27 cellular contexts compared by ENCODE assay signal in genomic region chr15:53160092-53160704, GRCh38.
A peak's percentile ranks its signal among the peaks of the same experiment; 100 is the strongest.
DNase-seq lines count a peak whose midpoint lies in the region; ATAC-seq, FAIRE-seq and TF ChIP-seq lines count a peak whose summit lies in the region.
"Had no signal": no experiment of that assay in that cellular context is flagged by ENCODE, and none has a peak within 500 bp of the region (broad histone marks: within the 10 kb centered on the region; RNA-seq: fewer than 3 reads in every experiment).

No MANE protein-coding gene starts in this region.

- H3K9me3 ChIP-seq in MG63 (no peaks in the 10 kb centered on the region), body of pancreas (no peaks in the 10 kb centered on the region), HepG2 (ENCODE audit: low read length) (no peaks in the 10 kb centered on the region)
- H3K9me3 ChIP-seq: A549, Caco-2, HAP-1 had no signal

- FAIRE-seq in HepG2 (lab: Jason Lieb, UNC), result no peak
- FAIRE-seq: A549 had no signal

- H3K4me1 ChIP-seq in body of pancreas (peaks cover 19% of the 10 kb centered on the region), HepG2 (ENCODE audit: insufficient read depth, low read length) (peaks cover 11% of the 10 kb centered on the region)
- H3K4me1 ChIP-seq: A549, Caco-2, HAP-1 had no signal

- CTCF ChIA-PET in HepG2 (lab: Yijun Ruan, JAX; ENCODE audit: low intra/inter-chr PET ratio, low total read pairs), result no interaction called here
- CTCF ChIA-PET in activated CD8-positive, alpha-beta T cell treated with anti-CD3 and anti-CD28 coated beads, Interleukin-2, amount 10 ng/mL, durations not matched to agents 7 days and 5 days (lab: Charles Lee), result no interaction called here

- WGBS in body of pancreas, 2 donors, result 5 to 21% methylated on average over 3 of the region's 3 CpGs
- WGBS in HepG2 (ENCODE audit: low lambda C conversion rate), result 0% methylated on average over 3 of the region's 3 CpGs

- no peaks in the 10 kb centered on the region for H3K27me3 Mint-ChIP-seq in activated CD8-positive, alpha-beta T cell treated with anti-CD3 and anti-CD28 coated beads, Interleukin-2, amount 10 ng/mL, durations not matched to agents 7 days and 5 days (ENCODE audit: low read depth)
- H3K27me3 Mint-ChIP-seq: T-helper 17 cell had no signal

- TF ChIP-seq CTCF in body of pancreas (IDR thresholded peaks at IDR 0.05) (peak in 1 of 7 experiments; percentile 5), HepG2 (CRISPR knock-in tag; IDR thresholded peaks at IDR 0.05) (peak; percentile 44)

- H4K20me1 ChIP-seq in HepG2 (ENCODE audit: insufficient read depth, low read length), result no peaks in the 10 kb centered on the region

- H3K4me3 ChIP-seq in MG63 (no peak overlapping the region), body of pancreas (no peak overlapping the region), HepG2 (replicated peaks in 1 of 3; ENCODE audit: insufficient read depth in 1 of 3, low read depth in 2 of 3, low read length in 3 of 3) (no peak overlapping the region)
- H3K4me3 ChIP-seq: A549, HAP-1, SK-N-MC had no signal

- no TSS peak for BruUV-seq in HepG2 (replicated peaks; lab: Mats Ljungman, UMichigan)

- no peak for TF ChIP-seq POLR2A in body of pancreas (IDR thresholded peaks at IDR 0.05)
- TF ChIP-seq POLR2A in HepG2 (IDR thresholded peaks at IDR 0.05; ENCODE audit: insufficient read depth in 1 of 2, low read depth in 2 of 2, low read length in 2 of 2), result no peak

- no peak overlapping the region for H3K27ac ChIP-seq in body of pancreas
- no peak overlapping the region for H3K27ac ChIP-seq in HepG2 (ENCODE audit: extremely low read length, insufficient read depth, low read length)
- H3K27ac ChIP-seq: A549, SK-N-MC had no signal

- intact Hi-C loops in body of pancreas (cut with DNase I), result no loop called here
- intact Hi-C loops in HepG2 (cut with micrococcal nuclease; ENCODE audit: unreplicated experiment), result loop anchor here (5.0 kb wide), 1 partner anchor 1122 kb away; no protein-coding TSS in a partner anchor

- no peak for TF ChIP-seq EP300 in HepG2 (IDR thresholded peaks at IDR 0.05; ENCODE audit: low read depth in 2 of 2, low read length in 2 of 2)
- no peak for TF ChIP-seq EP300 in HepG2 (CRISPR knock-in tag; IDR thresholded peaks at IDR 0.05; ENCODE audit: borderline replicate concordance)

- H3K9ac ChIP-seq in HepG2 (ENCODE audit: insufficient read depth, low read depth, low read length), result no peak overlapping the region

- DNase-seq in COR-L47 (lab: John Stamatoyannopoulos, UW) (peak; percentile 11), MG63 (peak; percentile 2), body of pancreas (peak; percentile 40 to 71 (median 66)), HepG2 (ENCODE audit: low spot score) (peak; percentile 7), NOMO-1 treated with dmso at 0.1 percent for 144 hours (lab: John Stamatoyannopoulos, UW; ENCODE audit: unreplicated experiment) (no peak), dermis blood vessel endothelial cell (no peak)
- DNase-seq in activated CD8-positive, alpha-beta T cell treated with anti-CD3 and anti-CD28 coated beads, Interleukin-2, amount 10 ng/mL, durations not matched to agents 7 days and 5 days, result no peak
- no peak for DNase-seq in activated CD4-positive, alpha-beta T cell treated with anti-CD3 and anti-CD28 coated beads for 1 hour
- DNase-seq: C1 segment of cervical spinal cord; Caco-2; CD4-positive, alpha-beta memory T cell; DMS79 treated with DMSO at 0.1 percent for 48 hours; HFFc6; IMR-90; KG1; MM.1S; NCI-H1694 treated with DMSO at 0.1 percent for 48 hours; NCI-H2081 treated with DMSO at 0.1 percent for 48 hours; NCI-H2171; NCI-H524 treated with DMSO at 0.1 percent for 48 hours; NCI-H82; SHP77 treated with DMSO at 0.1 percent for 48 hours; T-helper 17 cell had no signal

- ATAC-seq in body of pancreas (no peak), HepG2 (peak; percentile 36; the same call in 1 of the 3 replicates)
- ATAC-seq in activated CD8-positive, alpha-beta T cell treated with anti-CD3 and anti-CD28 coated beads, Interleukin-2, amount 10 ng/mL, durations not matched to agents 7 days and 5 days, result no peak
- ATAC-seq: A549, Panc1, T-helper 17 cell had no signal

- H3K27ac Mint-ChIP-seq in activated CD8-positive, alpha-beta T cell treated with anti-CD3 and anti-CD28 coated beads, Interleukin-2, amount 10 ng/mL, durations not matched to agents 7 days and 5 days, result no peak overlapping the region
- H3K27ac Mint-ChIP-seq: CD4-positive, alpha-beta memory T cell; HFFc6; T-helper 17 cell had no signal

- no peak overlapping the region for H3K4me3 Mint-ChIP-seq in activated CD8-positive, alpha-beta T cell treated with anti-CD3 and anti-CD28 coated beads, Interleukin-2, amount 10 ng/mL, durations not matched to agents 7 days and 5 days
- H3K4me3 Mint-ChIP-seq: CD4-positive, alpha-beta memory T cell; HFFc6; T-helper 17 cell had no signal

- H3K9me3 Mint-ChIP-seq in activated CD8-positive, alpha-beta T cell treated with anti-CD3 and anti-CD28 coated beads, Interleukin-2, amount 10 ng/mL, durations not matched to agents 7 days and 5 days (ENCODE audit: insufficient read depth), result no peaks in the 10 kb centered on the region

- POLR2A ChIA-PET in HepG2 (lab: Yijun Ruan, JAX), result no interaction called here
- POLR2A ChIA-PET in activated CD8-positive, alpha-beta T cell treated with anti-CD3 and anti-CD28 coated beads, Interleukin-2, amount 10 ng/mL, durations not matched to agents 7 days and 5 days (lab: Charles Lee), result no interaction called here

- H3K36me3 ChIP-seq in MG63 (no peaks in the 10 kb centered on the region), body of pancreas (replicated peaks in 1 of 2; ENCODE audit: insufficient read depth in 1 of 2, low read depth in 2 of 2) (no peaks in the 10 kb centered on the region), HepG2 (replicated peaks in 1 of 2; ENCODE audit: control insufficient read depth in 1 of 2, insufficient read depth in 2 of 2, low read length in 2 of 2) (no peaks in the 10 kb centered on the region)
- H3K36me3 ChIP-seq: HAP-1 had no signal

- peak overlapping the region; percentile 22 for H3K4me2 ChIP-seq in HepG2 (ENCODE audit: low read depth, low read length)
- H3K4me2 ChIP-seq: A549 had no signal

- no peaks in the 10 kb centered on the region for H3K36me3 Mint-ChIP-seq in activated CD8-positive, alpha-beta T cell treated with anti-CD3 and anti-CD28 coated beads, Interleukin-2, amount 10 ng/mL, durations not matched to agents 7 days and 5 days (ENCODE audit: low read depth)
- H3K36me3 Mint-ChIP-seq: CD4-positive, alpha-beta memory T cell had no signal

- H3K4me1 Mint-ChIP-seq in activated CD8-positive, alpha-beta T cell treated with anti-CD3 and anti-CD28 coated beads, Interleukin-2, amount 10 ng/mL, durations not matched to agents 7 days and 5 days (ENCODE audit: low read depth), result no peaks in the 10 kb centered on the region
- H3K4me1 Mint-ChIP-seq: CD4-positive, alpha-beta memory T cell; T-helper 17 cell had no signal

- no peak for TF ChIP-seq RAD21 in HepG2 (CRISPR knock-in tag; IDR thresholded peaks at IDR 0.05)

- no peaks in the 10 kb centered on the region for H3K79me2 ChIP-seq in HepG2 (ENCODE audit: insufficient read depth, low read length)

- in situ Hi-C loops in HepG2 (cut with HindIII; ENCODE audit: extremely low pct_ligation_motif_present, low pct_unique_long_range_greater_than_20kb), result no loop called here

- no peak overlapping the region for H2AFZ ChIP-seq in HepG2 (ENCODE audit: low read length)

- H3K27me3 ChIP-seq in MG63 (no peaks in the 10 kb centered on the region), body of pancreas (no peaks in the 10 kb centered on the region), HepG2 (ENCODE audit: control insufficient read depth in 1 of 2, insufficient read depth in 2 of 2, low read length in 2 of 2) (no peaks in the 10 kb centered on the region; a peak in 1 of 5 replicates)

TF ChIP-seq in HepG2, 621 proteins besides CTCF, POLR2A, EP300 and RAD21:
- TF ChIP-seq ZNF292 (CRISPR knock-in tag; IDR thresholded peaks at IDR 0.05; ENCODE audit: borderline replicate concordance, low read depth) (peak; percentile 23; the same call in 1 of the 2 replicates), BCL6 (CRISPR knock-in tag; IDR thresholded peaks at IDR 0.05) (peak; percentile 13; the same call in 1 of the 2 replicates), ZSCAN31 (CRISPR knock-in tag; IDR thresholded peaks at IDR 0.05; ENCODE audit: low read depth) (no peak), STAG1 (CRISPR knock-in tag; IDR thresholded peaks at IDR 0.05) (peak; percentile 38; the same call in 1 of the 2 replicates), SMAD3 (CRISPR knock-in tag; IDR thresholded peaks at IDR 0.05) (no peak)

Comparison
In these comparisons a context has a peak if more than half of its experiments do, and no peak if none do; other contexts are left out.
1. DNase-seq: peak in COR-L47 (single experiment), MG63 (single experiment), body of pancreas (4 of 4) and HepG2 (single experiment); none in NOMO-1 treated with dmso at 0.1 percent for 144 hours (single experiment), activated CD8-positive, alpha-beta T cell treated with anti-CD3 and anti-CD28 coated beads, Interleukin-2, amount 10 ng/mL, durations not matched to agents 7 days and 5 days (single experiment), dermis blood vessel endothelial cell (single experiment) and activated CD4-positive, alpha-beta T cell treated with anti-CD3 and anti-CD28 coated beads for 1 hour (single experiment).